ENCODE assay signal across 1 cellular context in genomic region chr15:49620658-49621326, GRCh38.
TF ChIP-seq lines count a peak whose summit lies in the region.

DTWD1 (plus strand) TSS chr15:49621048; CDS start chr15:49625168, 4,120 bp downstream.
FAM227B (minus strand) TSS chr15:49620818; CDS start chr15:49615171, 5,647 bp downstream.

TF ChIP-seq in HepG2, 621 proteins besides CTCF, POLR2A, EP300 and RAD21 (continued from another document and continues in another):
- TF ChIP-seq PRDM4 (CRISPR knock-in tag; IDR thresholded peaks at IDR 0.05; ENCODE audit: borderline replicate concordance), result peak; percentile 88; the same call in 1 of the 2 replicates
- no peak; the same call in 1 of the 2 replicates for TF ChIP-seq NR2F2 (IDR thresholded peaks at IDR 0.05; ENCODE audit: borderline replicate concordance, low read depth)
- no peak for TF ChIP-seq ZNF569 (CRISPR knock-in tag; IDR thresholded peaks at IDR 0.05; ENCODE audit: borderline replicate concordance)
- no peak for TF ChIP-seq ZFP62 (CRISPR knock-in tag; IDR thresholded peaks at IDR 0.05)
- no peak for TF ChIP-seq MBD4 (IDR thresholded peaks at IDR 0.05; ENCODE audit: borderline replicate concordance, low read length)
- TF ChIP-seq MIER2 (CRISPR knock-in tag; IDR thresholded peaks at IDR 0.05), result peak; percentile 82
- TF ChIP-seq ZNF282 (IDR thresholded peaks at IDR 0.05; ENCODE audit: partially characterized antibody), result no peak
- TF ChIP-seq STAT5B (CRISPR knock-in tag; IDR thresholded peaks at IDR 0.05), result peak; percentile 95
- peak; percentile 93 for TF ChIP-seq FOXO1 (CRISPR knock-in tag; IDR thresholded peaks at IDR 0.05)
- TF ChIP-seq ZFP36L1 (CRISPR knock-in tag; IDR thresholded peaks at IDR 0.05), result peak; percentile 87
- no peak for TF ChIP-seq TAF15 (IDR thresholded peaks at IDR 0.05; ENCODE audit: low read depth, low read length, poor library complexity, severe bottlenecking)
- no peak for TF ChIP-seq ZNF496 (CRISPR knock-in tag; IDR thresholded peaks at IDR 0.05; ENCODE audit: insufficient replicate concordance)
- TF ChIP-seq ZNF605 (CRISPR knock-in tag; IDR thresholded peaks at IDR 0.05), result peak; percentile 95
- TF ChIP-seq MAFK (conservative IDR thresholded peaks at IDR 0.05 in 1 of 2, IDR thresholded peaks at IDR 0.05 in 1 of 2; ENCODE audit: low read length in 2 of 2), result peak; percentile 16 to 22; a peak in 1 of 4 replicates
- peak; percentile 96 for TF ChIP-seq KAT8 (CRISPR knock-in tag; IDR thresholded peaks at IDR 0.05)
- peak; percentile 82 for TF ChIP-seq ZNF737 (CRISPR knock-in tag; IDR thresholded peaks at IDR 0.05; ENCODE audit: borderline replicate concordance)
- TF ChIP-seq MXD1 (CRISPR knock-in tag; IDR thresholded peaks at IDR 0.05), result peak; percentile 86
- no peak for TF ChIP-seq ZNF432 (CRISPR knock-in tag; IDR thresholded peaks at IDR 0.05; ENCODE audit: borderline replicate concordance)
- no peak; the same call in 1 of the 2 replicates for TF ChIP-seq JDP2 (CRISPR knock-in tag; IDR thresholded peaks at IDR 0.05; ENCODE audit: borderline replicate concordance)
- peak; percentile 68; the same call in 1 of the 2 replicates for TF ChIP-seq ZNF558 (CRISPR knock-in tag; IDR thresholded peaks at IDR 0.05; ENCODE audit: borderline replicate concordance)
- peak; percentile 88; the same call in 1 of the 2 replicates for TF ChIP-seq ZNF253 (CRISPR knock-in tag; IDR thresholded peaks at IDR 0.05; ENCODE audit: borderline replicate concordance)
- TF ChIP-seq ZNF317 (CRISPR knock-in tag; IDR thresholded peaks at IDR 0.05), result peak; percentile 89
- TF ChIP-seq GPBP1L1 (CRISPR knock-in tag; IDR thresholded peaks at IDR 0.05), result no peak
- TF ChIP-seq SIX1 (CRISPR knock-in tag; IDR thresholded peaks at IDR 0.05; ENCODE audit: borderline replicate concordance), result peak; percentile 19; the same call in 1 of the 2 replicates
- TF ChIP-seq STAG1 (CRISPR knock-in tag; IDR thresholded peaks at IDR 0.05), result peak; percentile 23; the same call in 1 of the 2 replicates
- TF ChIP-seq RBAK (CRISPR knock-in tag; IDR thresholded peaks at IDR 0.05), result peak; percentile 81
- TF ChIP-seq MZF1 (CRISPR knock-in tag; IDR thresholded peaks at IDR 0.05; ENCODE audit: borderline replicate concordance), result peak; percentile 91; the same call in 1 of the 2 replicates
- TF ChIP-seq ZNF24 (IDR thresholded peaks at IDR 0.05), result peak; percentile 74; the same call in 1 of the 2 replicates
- peak; percentile 89 for TF ChIP-seq NR0B2 (CRISPR knock-in tag; IDR thresholded peaks at IDR 0.05)
- TF ChIP-seq AHDC1 (CRISPR knock-in tag; IDR thresholded peaks at IDR 0.05; ENCODE audit: borderline replicate concordance), result peak; percentile 21; the same call in 1 of the 2 replicates
- TF ChIP-seq PCBP1 (IDR thresholded peaks at IDR 0.05; ENCODE audit: borderline replicate concordance, low read depth, low read length), result peak; percentile 60; the same call in 1 of the 2 replicates
- TF ChIP-seq IRF2 (CRISPR knock-in tag; IDR thresholded peaks at IDR 0.05), result peak; percentile 99
- peak; percentile 99 for TF ChIP-seq NRL (CRISPR knock-in tag; IDR thresholded peaks at IDR 0.05; ENCODE audit: borderline replicate concordance)
- no peak for TF ChIP-seq DMTF1 (CRISPR knock-in tag; IDR thresholded peaks at IDR 0.05)
- TF ChIP-seq ZNF546 (CRISPR knock-in tag; conservative IDR thresholded peaks at IDR 0.05), result peak; percentile 90; the same call in 1 of the 2 replicates
- TF ChIP-seq ZNF772 (CRISPR knock-in tag; IDR thresholded peaks at IDR 0.05), result peak; percentile 98
- peak; percentile 97 for TF ChIP-seq ZNF501 (CRISPR knock-in tag; IDR thresholded peaks at IDR 0.05)
- peak; percentile 92 for TF ChIP-seq RBFOX2 (IDR thresholded peaks at IDR 0.05; ENCODE audit: low read depth, low read length)
- TF ChIP-seq ZBTB38 (CRISPR knock-in tag; IDR thresholded peaks at IDR 0.05), result peak; percentile 95
- TF ChIP-seq KAT7 (CRISPR knock-in tag; IDR thresholded peaks at IDR 0.05; ENCODE audit: borderline replicate concordance), result peak; percentile 100
- TF ChIP-seq ZNF646 (CRISPR knock-in tag; IDR thresholded peaks at IDR 0.05), result peak; percentile 79
- peak; percentile 97 for TF ChIP-seq ZNF543 (CRISPR knock-in tag; IDR thresholded peaks at IDR 0.05)
